Comparison of ENCODE assay signal across 16 cellular contexts in the genomic region with DNA sequence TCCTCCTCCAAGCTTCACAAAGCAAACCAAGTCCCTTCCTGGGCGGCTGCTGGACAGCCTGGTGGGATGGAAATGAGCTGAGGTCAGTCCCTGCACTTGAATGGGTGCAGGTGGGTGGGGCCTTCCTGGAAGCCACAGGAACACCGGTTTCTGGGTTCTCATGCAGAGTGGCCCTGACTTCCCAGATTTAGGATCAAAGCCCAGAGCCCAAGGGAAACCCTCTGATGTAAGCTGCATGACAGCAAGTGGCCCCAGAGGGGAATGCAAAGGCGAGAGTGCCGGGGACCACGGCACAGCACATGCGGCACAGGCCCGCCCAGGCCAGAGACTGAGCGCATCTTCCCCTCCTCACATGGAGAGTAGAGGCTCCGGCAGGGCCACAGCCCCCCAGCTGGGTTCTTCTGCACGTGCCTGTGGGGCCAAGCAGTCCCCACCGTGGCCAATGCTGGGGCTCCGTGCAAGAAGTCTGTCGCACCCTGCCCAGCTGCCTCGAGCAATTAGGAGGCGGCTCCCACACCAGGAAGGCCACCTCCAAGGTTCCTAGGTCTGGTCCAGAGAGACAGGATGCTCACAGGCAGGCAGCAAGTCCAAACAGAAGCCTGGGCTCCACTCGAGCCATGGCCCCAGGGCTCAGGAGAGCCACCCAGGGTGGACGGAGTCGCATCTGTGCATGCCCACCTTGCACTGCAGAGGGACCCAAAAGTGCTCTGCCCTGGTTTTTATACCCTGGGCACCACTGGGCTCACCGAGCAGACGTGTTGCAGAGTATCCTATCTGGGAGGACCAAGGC.
A peak's percentile ranks its signal among the peaks of the same experiment; 100 is the strongest.
DNase-seq lines count a peak whose midpoint lies in the region; ATAC-seq and TF ChIP-seq lines count a peak whose summit lies in the region.
"Had no signal": no experiment of that assay in that cellular context is flagged by ENCODE, and none has a peak within 500 bp of the region (broad histone marks: within the 10 kb centered on the region; RNA-seq: fewer than 3 reads in every experiment).

No MANE protein-coding gene starts in this region.

- peaks cover 15% of the 10 kb centered on the region for H3K27me3 Mint-ChIP-seq in GM23338 (ENCODE audit: insufficient read depth, low read depth, poor library complexity)
- H3K27me3 Mint-ChIP-seq in endothelial cell (ENCODE audit: unreplicated experiment): peaks cover 8% of the 10 kb centered on the region
- H3K27me3 Mint-ChIP-seq: activated B cell treated with CpG ODN at 0.5 μM for 24 hours had no signal

- H3K4me1 Mint-ChIP-seq in GM23338 (peaks cover 35% of the 10 kb centered on the region), endothelial cell (ENCODE audit: unreplicated experiment) (peaks cover 2% of the 10 kb centered on the region)
- H3K4me1 Mint-ChIP-seq: activated B cell treated with CpG ODN at 0.5 μM for 24 hours had no signal

- H3K9me3 ChIP-seq in WERI-Rb-1 (ENCODE audit: severe bottlenecking) (no peaks in the 10 kb centered on the region), skeletal muscle satellite cell (replicated peaks; ENCODE audit: low read length) (no peaks in the 10 kb centered on the region)
- H3K9me3 ChIP-seq: stomach had no signal

- no peaks in the 10 kb centered on the region for H3F3A ChIP-seq in GM23338 (replicated peaks; ENCODE audit: low read depth)

- H3K27ac Mint-ChIP-seq in GM23338 (no peak overlapping the region), endothelial cell (ENCODE audit: unreplicated experiment) (no peak overlapping the region)
- H3K27ac Mint-ChIP-seq: activated B cell treated with CpG ODN at 0.5 μM for 24 hours; T-helper 1 cell treated with Interleukin-12 subunit alpha and Interleukin-12 subunit beta and Interleukin-4 antibody, amounts not matched to agents 30 μg/mL and 1 μg/mL, for 36 hours had no signal

- ATAC-seq in GM23338: peak; percentile 60
- ATAC-seq in left lobe of liver: no peak
- no peak for ATAC-seq in HG03159 (IDR thresholded peaks at IDR 0.05; ENCODE audit: unreplicated experiment)
- ATAC-seq: GM12878 had no signal

- H4K20me1 ChIP-seq in GM23338 (replicated peaks; ENCODE audit: insufficient read depth): no peaks in the 10 kb centered on the region

- H3K4me3 Mint-ChIP-seq in GM23338 (no peak overlapping the region), endothelial cell (ENCODE audit: unreplicated experiment) (no peak overlapping the region)
- H3K4me3 Mint-ChIP-seq: activated B cell treated with CpG ODN at 0.5 μM for 24 hours; T-helper 1 cell treated with Interleukin-12 subunit alpha and Interleukin-12 subunit beta and Interleukin-4 antibody, amounts not matched to agents 30 μg/mL and 1 μg/mL, for 36 hours had no signal

- H3K4me2 ChIP-seq in GM23338 (no peak overlapping the region), skeletal muscle satellite cell (ENCODE audit: low read length) (peak overlapping the region; percentile 30)

- H3K27ac ChIP-seq in GM23338 (ENCODE audit: low read depth) (no peak overlapping the region), WERI-Rb-1 (no peak overlapping the region)

- H3K4me3 ChIP-seq in GM23338 (no peak overlapping the region), WERI-Rb-1 (ENCODE audit: low read depth, low read length) (no peak overlapping the region), skeletal muscle satellite cell (ENCODE audit: low read length) (no peak overlapping the region)
- H3K4me3 ChIP-seq: GM12878, stomach had no signal

- DNase-seq in GM23338 (ENCODE audit: low spot score) (no peak), WERI-Rb-1 (peak; percentile 3), left lobe of liver (ENCODE audit: low spot score) (peak; percentile 35), NCI-H2107 treated with DMSO at 0.1 percent for 48 hours (lab: John Stamatoyannopoulos, UW; ENCODE audit: unreplicated experiment) (no peak), endothelial cell (ENCODE audit: low spot score) (no peak)
- DNase-seq in stimulated activated naive CD4-positive, alpha-beta T cell (lab: John Stamatoyannopoulos, UW): no peak
- DNase-seq: activated B cell treated with CpG ODN at 0.5 μM for 24 hours; cortex of kidney; NCI-H146; NCI-H345; NK-92 treated with Interleukin-12 subunit alpha and Interleukin-12 subunit beta, amount 100 ng/mL, for 24 hours had no signal

- H3K27me3 ChIP-seq in GM23338 (ENCODE audit: insufficient read depth) (peaks cover 12% of the 10 kb centered on the region), WERI-Rb-1 (ENCODE audit: insufficient read depth, low read depth, severe bottlenecking) (no peaks in the 10 kb centered on the region), skeletal muscle satellite cell (ENCODE audit: control insufficient read depth, insufficient read depth, low read length) (peaks cover 22% of the 10 kb centered on the region)
- H3K27me3 ChIP-seq: stomach had no signal

- H2AFZ ChIP-seq in GM23338: peak overlapping the region; percentile 38; the same call in 1 of the 2 replicates

- H3K9me3 Mint-ChIP-seq in GM23338 (0 out of 3 replicates have a peak, but pooled peaks cover 2% of the 10 kb centered on the region), endothelial cell (ENCODE audit: unreplicated experiment) (no peaks in the 10 kb centered on the region)
- H3K9me3 Mint-ChIP-seq: activated B cell treated with CpG ODN at 0.5 μM for 24 hours; T-helper 1 cell treated with Interleukin-12 subunit alpha and Interleukin-12 subunit beta and Interleukin-4 antibody, amounts not matched to agents 30 μg/mL and 1 μg/mL, for 36 hours had no signal

- no peak overlapping the region for H3K9ac ChIP-seq in skeletal muscle satellite cell (ENCODE audit: low read depth, low read length)

- no peaks in the 10 kb centered on the region for H3K36me3 ChIP-seq in GM23338 (ENCODE audit: insufficient read depth)
- H3K36me3 ChIP-seq in WERI-Rb-1: no peaks in the 10 kb centered on the region
- no peaks in the 10 kb centered on the region for H3K36me3 ChIP-seq in skeletal muscle satellite cell (ENCODE audit: insufficient read depth, low read length)
- H3K36me3 ChIP-seq: stomach had no signal

- H3K79me2 ChIP-seq in GM23338 (replicated peaks; ENCODE audit: insufficient read depth): no peaks in the 10 kb centered on the region

- TF ChIP-seq CTCF in GM23338 (conservative IDR thresholded peaks at IDR 0.05; ENCODE audit: low read depth in 2 of 2): no peak
- TF ChIP-seq CTCF in WERI-Rb-1 (IDR thresholded peaks at IDR 0.05; ENCODE audit: low read depth, low read length): no peak
- no peak for TF ChIP-seq CTCF in endothelial cell (IDR thresholded peaks at IDR 0.05; ENCODE audit: unreplicated experiment)

- H3K36me3 Mint-ChIP-seq in GM23338 (ENCODE audit: low read depth) (peaks cover 2% of the 10 kb centered on the region; the same call in 1 of the 3 replicates), endothelial cell (ENCODE audit: low read depth, unreplicated experiment) (no peaks in the 10 kb centered on the region)

- H3K4me1 ChIP-seq in GM23338 (ENCODE audit: insufficient read depth) (peaks cover 15% of the 10 kb centered on the region; the same call in 1 of the 2 replicates), skeletal muscle satellite cell (ENCODE audit: control insufficient read depth, insufficient read depth, low read length) (peaks cover 21% of the 10 kb centered on the region)

- H3K9me2 ChIP-seq in GM23338 (ENCODE audit: insufficient read depth): peaks cover 4% of the 10 kb centered on the region; the same call in 1 of the 2 replicates

TF ChIP-seq in GM23338, 12 proteins besides CTCF, POLR2A, EP300 and RAD21 (continues in another document):
- TF ChIP-seq, protein P1, sequence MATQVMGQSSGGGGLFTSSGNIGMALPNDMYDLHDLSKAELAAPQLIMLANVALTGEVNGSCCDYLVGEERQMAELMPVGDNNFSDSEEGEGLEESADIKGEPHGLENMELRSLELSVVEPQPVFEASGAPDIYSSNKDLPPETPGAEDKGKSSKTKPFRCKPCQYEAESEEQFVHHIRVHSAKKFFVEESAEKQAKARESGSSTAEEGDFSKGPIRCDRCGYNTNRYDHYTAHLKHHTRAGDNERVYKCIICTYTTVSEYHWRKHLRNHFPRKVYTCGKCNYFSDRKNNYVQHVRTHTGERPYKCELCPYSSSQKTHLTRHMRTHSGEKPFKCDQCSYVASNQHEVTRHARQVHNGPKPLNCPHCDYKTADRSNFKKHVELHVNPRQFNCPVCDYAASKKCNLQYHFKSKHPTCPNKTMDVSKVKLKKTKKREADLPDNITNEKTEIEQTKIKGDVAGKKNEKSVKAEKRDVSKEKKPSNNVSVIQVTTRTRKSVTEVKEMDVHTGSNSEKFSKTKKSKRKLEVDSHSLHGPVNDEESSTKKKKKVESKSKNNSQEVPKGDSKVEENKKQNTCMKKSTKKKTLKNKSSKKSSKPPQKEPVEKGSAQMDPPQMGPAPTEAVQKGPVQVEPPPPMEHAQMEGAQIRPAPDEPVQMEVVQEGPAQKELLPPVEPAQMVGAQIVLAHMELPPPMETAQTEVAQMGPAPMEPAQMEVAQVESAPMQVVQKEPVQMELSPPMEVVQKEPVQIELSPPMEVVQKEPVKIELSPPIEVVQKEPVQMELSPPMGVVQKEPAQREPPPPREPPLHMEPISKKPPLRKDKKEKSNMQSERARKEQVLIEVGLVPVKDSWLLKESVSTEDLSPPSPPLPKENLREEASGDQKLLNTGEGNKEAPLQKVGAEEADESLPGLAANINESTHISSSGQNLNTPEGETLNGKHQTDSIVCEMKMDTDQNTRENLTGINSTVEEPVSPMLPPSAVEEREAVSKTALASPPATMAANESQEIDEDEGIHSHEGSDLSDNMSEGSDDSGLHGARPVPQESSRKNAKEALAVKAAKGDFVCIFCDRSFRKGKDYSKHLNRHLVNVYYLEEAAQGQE (IDR thresholded peaks at IDR 0.05; ENCODE audit: unreplicated experiment): no peak
- TF ChIP-seq ZNF114 (CRISPR knock-in tag; IDR thresholded peaks at IDR 0.05): no peak
- no peak for TF ChIP-seq JUNB (IDR thresholded peaks at IDR 0.05; ENCODE audit: unreplicated experiment)
- TF ChIP-seq EZH2 (IDR thresholded peaks at IDR 0.05; ENCODE audit: low read depth, unreplicated experiment): no peak
- TF ChIP-seq POLR2AphosphoS5 (IDR thresholded peaks at IDR 0.05; ENCODE audit: low read depth): no peak
- no peak for TF ChIP-seq NANOG (IDR thresholded peaks at IDR 0.05; ENCODE audit: borderline replicate concordance)
- TF ChIP-seq EZH2phosphoT487 (IDR thresholded peaks at IDR 0.05; ENCODE audit: unreplicated experiment): no peak
- no peak for TF ChIP-seq STAT1 (IDR thresholded peaks at IDR 0.05; ENCODE audit: unreplicated experiment)
- TF ChIP-seq ZNF331 (CRISPR knock-in tag; IDR thresholded peaks at IDR 0.05; ENCODE audit: low read depth): no peak
- TF ChIP-seq CREB1 (CRISPR knock-in tag; IDR thresholded peaks at IDR 0.05; ENCODE audit: low read depth): no peak
- TF ChIP-seq, protein P2, sequence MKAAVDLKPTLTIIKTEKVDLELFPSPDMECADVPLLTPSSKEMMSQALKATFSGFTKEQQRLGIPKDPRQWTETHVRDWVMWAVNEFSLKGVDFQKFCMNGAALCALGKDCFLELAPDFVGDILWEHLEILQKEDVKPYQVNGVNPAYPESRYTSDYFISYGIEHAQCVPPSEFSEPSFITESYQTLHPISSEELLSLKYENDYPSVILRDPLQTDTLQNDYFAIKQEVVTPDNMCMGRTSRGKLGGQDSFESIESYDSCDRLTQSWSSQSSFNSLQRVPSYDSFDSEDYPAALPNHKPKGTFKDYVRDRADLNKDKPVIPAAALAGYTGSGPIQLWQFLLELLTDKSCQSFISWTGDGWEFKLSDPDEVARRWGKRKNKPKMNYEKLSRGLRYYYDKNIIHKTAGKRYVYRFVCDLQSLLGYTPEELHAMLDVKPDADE (IDR thresholded peaks at IDR 0.05): no peak

Comparison
In these comparisons a context has a peak if more than half of its experiments do, and no peak if none do; other contexts are left out.
1. DNase-seq: peak in WERI-Rb-1 (single experiment) and left lobe of liver (single experiment); none in GM23338 (single experiment), stimulated activated naive CD4-positive, alpha-beta T cell (0 of 6), NCI-H2107 treated with DMSO at 0.1 percent for 48 hours (single experiment) and endothelial cell (single experiment).